ENCODE assay signal across 2 cellular contexts in genomic region chr10:129467346-129468119, GRCh38.
TF ChIP-seq lines count a peak whose summit lies in the region.

No MANE protein-coding gene starts in this region.

TF ChIP-seq in A549, 52 proteins besides CTCF, POLR2A, EP300 and RAD21 (continued from another document):
- no peak for TF ChIP-seq REST (IDR thresholded peaks at IDR 0.05)
- no peak for TF ChIP-seq HOXA7 (CRISPR knock-in tag; IDR thresholded peaks at IDR 0.05)
- TF ChIP-seq MAX (IDR thresholded peaks at IDR 0.05), result no peak
- TF ChIP-seq USF2 (IDR thresholded peaks at IDR 0.05), result no peak
- no peak for TF ChIP-seq MYC (IDR thresholded peaks at IDR 0.05; ENCODE audit: borderline replicate concordance, low read length)
- TF ChIP-seq E2F6 (IDR thresholded peaks at IDR 0.05; ENCODE audit: borderline replicate concordance, low read depth), result no peak
- TF ChIP-seq CEBPB (IDR thresholded peaks at IDR 0.05), result no peak
- TF ChIP-seq HOXB13 (CRISPR knock-in tag; IDR thresholded peaks at IDR 0.05; ENCODE audit: low read depth), result no peak
- no peak for TF ChIP-seq CHD4 (IDR thresholded peaks at IDR 0.05; ENCODE audit: borderline replicate concordance)
- no peak for TF ChIP-seq CBX2 (IDR thresholded peaks at IDR 0.05; ENCODE audit: borderline replicate concordance, low read depth)
- no peak for TF ChIP-seq RARB (CRISPR knock-in tag; IDR thresholded peaks at IDR 0.05)
- TF ChIP-seq HOXB5 (CRISPR knock-in tag; IDR thresholded peaks at IDR 0.05), result no peak
TF ChIP-seq in A549: peak in this region for 0.

TF ChIP-seq in GM12878, 131 proteins besides CTCF, POLR2A, EP300 and RAD21 (continued from another document):
- TF ChIP-seq MLLT1 (IDR thresholded peaks at IDR 0.05) (0 out of 2 replicates have a peak, but pooled peaks have one; percentile 38), IKZF1 (conservative IDR thresholded peaks at IDR 0.05) (no peak)
